Comparison of ENCODE assay signal across 16 cellular contexts in the genomic region with DNA sequence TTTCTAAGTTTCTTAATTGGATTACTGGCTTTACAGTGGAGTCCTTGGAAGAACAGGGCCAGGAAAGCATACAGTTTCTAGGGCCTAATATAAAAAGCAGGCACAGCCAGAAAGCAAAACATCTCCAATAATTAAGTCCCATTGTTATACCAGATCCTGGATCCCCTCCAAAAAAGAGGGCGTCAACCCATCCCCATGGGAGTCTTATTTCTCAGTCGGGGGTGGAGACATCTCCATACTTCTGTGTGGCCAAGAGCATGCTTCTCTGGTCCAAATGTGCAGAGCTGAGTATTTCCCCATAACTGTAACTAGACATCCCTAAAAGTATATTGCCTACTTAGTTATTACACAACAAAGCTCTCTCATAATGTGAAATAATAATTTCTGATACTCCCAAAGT.
"Had no signal": no experiment of that assay in that cellular context is flagged by ENCODE, and none has a peak within 500 bp of the region (broad histone marks: within the 10 kb centered on the region; RNA-seq: fewer than 3 reads in every experiment).

No MANE protein-coding gene starts in this region.

- H3K27ac ChIP-seq: brain microvascular endothelial cell, suprapubic skin, upper lobe of left lung had no signal

- H3K4me3 ChIP-seq: suprapubic skin, upper lobe of left lung had no signal

- H3K4me1 Mint-ChIP-seq: activated naive CD8-positive, alpha-beta T cell treated with anti-CD3 and anti-CD28 coated beads, Interleukin-2, amount 10 ng/mL, durations not matched to agents 7 days and 5 days; T-cell had no signal

- H3K27me3 Mint-ChIP-seq: dendritic cell treated with granulocyte-macrophage colony-stimulating factor and Interleukin-4, amounts not matched to agents 40 ng/mL and 50 ng/mL, for 4 days; stimulated activated naive CD8-positive, alpha-beta T cell treated with anti-CD3 and anti-CD28 coated beads, Interleukin-15, Interleukin-2, amounts not matched to agents 100 ng/mL and 50 ng/mL, for 24 hours had no signal

- H3K4me3 Mint-ChIP-seq: activated naive CD8-positive, alpha-beta T cell treated with anti-CD3 and anti-CD28 coated beads, Interleukin-2, amount 10 ng/mL, durations not matched to agents 7 days and 5 days; activated T-helper 1 cell treated with anti-CD3 and anti-CD28 coated beads, Interleukin-12 subunit alpha, Interleukin-12 subunit beta, Interleukin-2, Interleukin-4 antibody, amounts not matched to agents 30 ng/mL and 10 ng/mL and 1 ng/mL, durations not matched to agents 14 hours and 24 hours and 36 hours; dendritic cell treated with granulocyte-macrophage colony-stimulating factor and Interleukin-4, amounts not matched to agents 40 ng/mL and 50 ng/mL, for 4 days; effector memory CD8-positive, alpha-beta T cell; natural killer cell treated with Interleukin-12 subunit alpha and Interleukin-12 subunit beta and Interleukin-15 and Interleukin-18, amount 100 ng/mL, for 72 hours; stimulated activated naive CD8-positive, alpha-beta T cell treated with anti-CD3 and anti-CD28 coated beads, Interleukin-15, Interleukin-2, amounts not matched to agents 100 ng/mL and 50 ng/mL, for 24 hours; T-cell had no signal

- H3K27ac Mint-ChIP-seq: activated naive CD8-positive, alpha-beta T cell treated with anti-CD3 and anti-CD28 coated beads, Interleukin-2, amount 10 ng/mL, durations not matched to agents 7 days and 5 days; activated T-helper 1 cell treated with anti-CD3 and anti-CD28 coated beads, Interleukin-12 subunit alpha, Interleukin-12 subunit beta, Interleukin-2, Interleukin-4 antibody, amounts not matched to agents 30 ng/mL and 10 ng/mL and 1 ng/mL, durations not matched to agents 14 hours and 24 hours and 36 hours; dendritic cell treated with granulocyte-macrophage colony-stimulating factor and Interleukin-4, amounts not matched to agents 40 ng/mL and 50 ng/mL, for 4 days; effector memory CD8-positive, alpha-beta T cell; natural killer cell treated with Interleukin-12 subunit alpha and Interleukin-12 subunit beta and Interleukin-15 and Interleukin-18, amount 100 ng/mL, for 72 hours; stimulated activated naive CD8-positive, alpha-beta T cell treated with anti-CD3 and anti-CD28 coated beads, Interleukin-15, Interleukin-2, amounts not matched to agents 100 ng/mL and 50 ng/mL, for 24 hours; T-cell had no signal

- H3K36me3 Mint-ChIP-seq: activated naive CD8-positive, alpha-beta T cell treated with anti-CD3 and anti-CD28 coated beads, Interleukin-2, amount 10 ng/mL, durations not matched to agents 7 days and 5 days; T-cell had no signal

- H3K36me3 ChIP-seq: brain microvascular endothelial cell, suprapubic skin, upper lobe of left lung had no signal

- H3K4me1 ChIP-seq: upper lobe of left lung had no signal

- H3K9me3 ChIP-seq: suprapubic skin had no signal

- DNase-seq: activated CD4-positive, alpha-beta T cell treated with anti-CD3 and anti-CD28 coated beads, Interleukin-2, amount 50 U/mL, for 1 hour; activated naive CD8-positive, alpha-beta T cell treated with anti-CD3 and anti-CD28 coated beads, Interleukin-2, amount 10 ng/mL, durations not matched to agents 7 days and 5 days; anterior cingulate cortex; brain microvascular endothelial cell; effector memory CD8-positive, alpha-beta T cell; hippocampal formation; kidney; mesendoderm; T-cell; T-helper 9 cell; upper lobe of left lung had no signal

- H3K27me3 ChIP-seq: brain microvascular endothelial cell, suprapubic skin, upper lobe of left lung had no signal

- H3K9me3 Mint-ChIP-seq: effector memory CD8-positive, alpha-beta T cell; natural killer cell treated with Interleukin-12 subunit alpha and Interleukin-12 subunit beta and Interleukin-15 and Interleukin-18, amount 100 ng/mL, for 72 hours had no signal
